In genomic region chr5:154405078-154405792, GRCh38 we compare ENCODE assay signal across 8 cellular contexts. TPM values are rescaled to one million over a fixed set of nuclear protein-coding genes. Genes with fewer than 3 reads are reported as not detected.
A peak's percentile ranks its signal among the peaks of the same experiment; 100 is the strongest.
DNase-seq lines count a peak whose midpoint lies in the region; ATAC-seq and TF ChIP-seq lines count a peak whose summit lies in the region.

No MANE protein-coding gene starts in this region.

- TF ChIP-seq CTCF in Panc1 (IDR thresholded peaks at IDR 0.05) (peak; percentile 91), neural crest cell (conservative IDR thresholded peaks at IDR 0.05) (peak; percentile 96)

- H3K4me1 Mint-ChIP-seq in neural crest cell, result peaks cover 29% of the 10 kb centered on the region
- H3K4me1 Mint-ChIP-seq in stimulated activated naive CD8-positive, alpha-beta T cell treated with anti-CD3 and anti-CD28 coated beads, Interleukin-15, Interleukin-2, amounts not matched to agents 100 ng/mL and 50 ng/mL, for 24 hours (ENCODE audit: low read depth), result peaks cover 9% of the 10 kb centered on the region

- no peaks in the 10 kb centered on the region for H3K36me3 ChIP-seq in Panc1 (ENCODE audit: control insufficient read depth, insufficient read depth, low read length)

- no peak overlapping the region for H3K27ac ChIP-seq in Panc1 (ENCODE audit: low read length)

- H3K4me1 ChIP-seq in Panc1 (ENCODE audit: control insufficient read depth, insufficient read depth, low read length), result no peaks in the 10 kb centered on the region

- no peaks in the 10 kb centered on the region for H3K27me3 ChIP-seq in Panc1 (ENCODE audit: control insufficient read depth, insufficient read depth, low read length)

- ATAC-seq in GM21576 (IDR thresholded peaks at IDR 0.05; ENCODE audit: unreplicated experiment) (peak; percentile 93), Panc1 (peak; percentile 96)

- no peaks in the 10 kb centered on the region for H3K9me3 ChIP-seq in Panc1 (ENCODE audit: control insufficient read depth, insufficient read depth, low read depth, low read length)

- in situ Hi-C loops in Panc1 (cut with HindIII; ENCODE audit: low pct_unique_long_range_greater_than_20kb, low sequenced_read_pairs), result no loop called here

- peak overlapping the region; percentile 72 for H3K27ac Mint-ChIP-seq in neural crest cell (ENCODE audit: unreplicated experiment)
- H3K27ac Mint-ChIP-seq in stimulated activated naive CD8-positive, alpha-beta T cell treated with anti-CD3 and anti-CD28 coated beads, Interleukin-15, Interleukin-2, amounts not matched to agents 100 ng/mL and 50 ng/mL, for 24 hours, result no peak overlapping the region

- POLR2A ChIA-PET in Panc1 (lab: Charles Lee), result no interaction called here

- peak overlapping the region; percentile 8 to 42; a peak in 3 of 4 replicates for H3K4me3 ChIP-seq in Panc1 (ENCODE audit: low read depth in 2 of 2, low read length in 2 of 2)

- intact Hi-C loops in Panc1 (cut with micrococcal nuclease; ENCODE audit: unreplicated experiment), result loop anchor here (1.0 to 10.0 kb wide), 2 partner anchors 333 to 430 kb away; no protein-coding TSS in a partner anchor

- H3K36me3 Mint-ChIP-seq in neural crest cell (ENCODE audit: low read depth), result no peaks in the 10 kb centered on the region
- H3K36me3 Mint-ChIP-seq in stimulated activated naive CD8-positive, alpha-beta T cell treated with anti-CD3 and anti-CD28 coated beads, Interleukin-15, Interleukin-2, amounts not matched to agents 100 ng/mL and 50 ng/mL, for 24 hours (ENCODE audit: low read depth), result peaks cover 8% of the 10 kb centered on the region

- peak; percentile 40 for DNase-seq in DMS79 treated with DMSO at 0.1 percent for 48 hours (lab: John Stamatoyannopoulos, UW)
- DNase-seq in HuH-7.5 (ENCODE audit: low spot score), result peak; percentile 89
- peak; percentile 30 for DNase-seq in Panc1 (ENCODE audit: low read depth, low spot score)
- peak; percentile 30 to 45 for DNase-seq in activated T-helper 1 cell treated with anti-CD3 and anti-CD28 coated beads, Interleukin-2, amount 50 U/mL, for 16 hours (ENCODE audit: low read depth in 1 of 2, low spot score in 1 of 2)
- peak; percentile 51 for DNase-seq in fibroblast of the conjunctiva (ENCODE audit: low read depth)
- DNase-seq in neural crest cell (ENCODE audit: low read depth, low spot score), result peak; percentile 80

- H3K27me3 Mint-ChIP-seq in neural crest cell (ENCODE audit: low read depth), result no peaks in the 10 kb centered on the region
- no peaks in the 10 kb centered on the region for H3K27me3 Mint-ChIP-seq in stimulated activated naive CD8-positive, alpha-beta T cell treated with anti-CD3 and anti-CD28 coated beads, Interleukin-15, Interleukin-2, amounts not matched to agents 100 ng/mL and 50 ng/mL, for 24 hours

- CTCF ChIA-PET in Panc1 (lab: Charles Lee), result interaction anchor here (0.6 to 2.0 kb wide), 8 partner anchors 128 to 435 kb away, joined by 3 to 21 read pairs (median 3); partner anchors contain the start of gene GALNT10

- peak overlapping the region; percentile 72 for H3K4me3 Mint-ChIP-seq in neural crest cell
- peak overlapping the region; percentile 37 for H3K4me3 Mint-ChIP-seq in stimulated activated naive CD8-positive, alpha-beta T cell treated with anti-CD3 and anti-CD28 coated beads, Interleukin-15, Interleukin-2, amounts not matched to agents 100 ng/mL and 50 ng/mL, for 24 hours

- BruUV-seq in Panc1 (replicated peaks; lab: Mats Ljungman, UMichigan), result no TSS peak

- H3K9me3 Mint-ChIP-seq in neural crest cell, result no peaks in the 10 kb centered on the region
- no peaks in the 10 kb centered on the region for H3K9me3 Mint-ChIP-seq in stimulated activated naive CD8-positive, alpha-beta T cell treated with anti-CD3 and anti-CD28 coated beads, Interleukin-15, Interleukin-2, amounts not matched to agents 100 ng/mL and 50 ng/mL, for 24 hours

RNA-seq across cellular contexts. Expression of gene SAP30L, which starts 40.6 kb away (rescaled TPM):
- total RNA-seq in Panc1 (2021; ENCODE audit: unreplicated experiment) (54.6 TPM), neural crest cell (46.3 and 49.2 TPM in 2 replicates)
- 38.5 TPM for polyA plus RNA-seq in Panc1 (2012; ENCODE audit: insufficient read length)

Comparison
In these comparisons a context has a peak if more than half of its experiments do, and no peak if none do; other contexts are left out.
1. DNase-seq: peak in every context shown above with its lines; median percentile 89 in HuH-7.5; 80 in neural crest cell; 51 in fibroblast of the conjunctiva; 40 in DMS79 treated with DMSO at 0.1 percent for 48 hours; 38 in activated T-helper 1 cell treated with anti-CD3 and anti-CD28 coated beads, Interleukin-2, amount 50 U/mL, for 16 hours; 30 in Panc1.